Comparison of ENCODE assay signal across 1 cellular context in the genomic region with DNA sequence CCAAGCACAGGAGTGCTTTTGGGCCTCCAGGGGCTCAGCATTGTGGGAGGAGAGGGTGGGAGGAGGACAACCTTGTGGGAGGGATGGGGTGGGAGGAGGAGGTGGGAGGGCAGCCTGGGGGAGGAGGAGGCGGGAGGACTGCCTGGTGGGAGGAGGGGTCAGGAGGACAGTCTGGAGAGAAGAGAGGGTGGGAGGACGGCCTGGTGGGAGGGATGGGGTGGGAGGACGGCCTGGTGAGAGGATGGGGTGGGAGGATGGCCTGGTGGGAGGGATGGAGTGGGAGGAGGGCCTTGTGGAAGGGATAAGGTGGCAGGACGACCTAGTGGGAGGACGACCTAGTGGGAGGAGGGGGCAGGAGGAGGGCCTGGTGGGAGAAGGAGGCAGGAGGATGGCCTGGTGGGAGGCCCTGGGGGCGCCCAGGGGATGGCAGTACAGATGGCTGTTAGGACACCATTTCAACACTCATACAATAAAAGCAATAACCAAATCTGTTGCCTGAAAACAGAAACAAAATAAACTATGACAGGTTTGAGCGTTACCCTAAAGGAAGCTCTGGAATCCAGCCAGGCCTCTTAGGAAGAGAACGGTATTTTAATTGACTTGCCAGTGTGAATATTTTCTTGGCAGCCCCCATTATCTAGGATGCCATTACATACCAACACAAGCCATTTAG.
TF ChIP-seq lines count a peak whose summit lies in the region.

No MANE protein-coding gene starts in this region.

TF ChIP-seq in H1, 55 proteins besides CTCF, POLR2A, EP300 and RAD21 (continued from another document):
- TF ChIP-seq GTF2F1 (IDR thresholded peaks at IDR 0.05; ENCODE audit: borderline replicate concordance, low read depth, low read length): no peak
